ENCODE assay signal across 8 cellular contexts in the genomic region with DNA sequence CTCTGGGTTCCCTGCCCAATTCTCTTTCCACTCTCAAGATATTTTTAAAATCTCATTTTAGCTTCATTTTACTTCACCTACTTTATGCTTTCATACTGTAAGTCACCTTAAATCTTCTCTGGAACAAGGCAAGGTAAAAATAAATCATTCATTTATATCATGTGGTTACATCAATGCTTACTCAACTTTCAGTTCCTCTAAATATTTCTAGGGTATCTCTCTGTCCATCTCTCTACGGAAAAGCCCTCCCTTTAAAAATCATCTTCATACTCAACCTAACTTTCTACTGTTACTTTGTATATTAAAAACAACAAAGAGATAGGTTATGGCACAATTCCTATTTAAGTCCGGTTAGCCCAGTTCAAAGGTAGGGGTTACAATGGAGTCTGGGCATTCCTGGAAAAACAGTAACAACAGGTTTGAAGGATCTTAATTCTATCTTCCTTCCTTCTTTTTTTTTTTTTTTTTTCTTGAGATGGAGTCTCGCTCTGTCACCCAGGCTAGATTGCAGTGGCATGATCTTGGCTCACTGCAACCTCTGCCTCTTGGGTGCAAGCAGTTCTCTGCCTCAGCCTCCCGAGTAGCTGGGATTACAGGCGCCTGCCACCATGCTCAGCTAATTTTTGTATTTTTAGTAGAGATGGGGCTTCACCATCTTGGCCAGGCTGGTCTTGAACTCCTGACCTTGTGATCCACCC.
DNase-seq lines count a peak whose midpoint lies in the region; ATAC-seq and TF ChIP-seq lines count a peak whose summit lies in the region.
"Not testable (repeated sequence)": the region's sequence is repeated elsewhere in the genome, so short reads cannot be mapped to it uniquely, and the experiment has no call there.

No MANE protein-coding gene starts in this region.

- ATAC-seq in GM18907 (IDR thresholded peaks at IDR 0.05; ENCODE audit: unreplicated experiment) (peak; percentile 95), HG02623 (IDR thresholded peaks at IDR 0.05; ENCODE audit: unreplicated experiment) (peak; percentile 89), HG03066 (IDR thresholded peaks at IDR 0.05; ENCODE audit: low read depth, unreplicated experiment) (peak; percentile 93), HG03521 (IDR thresholded peaks at IDR 0.05; ENCODE audit: unreplicated experiment) (peak; percentile 92)

- not testable (repeated sequence) for H4K20me1 ChIP-seq in OCI-LY3 (ENCODE audit: insufficient read depth, low read length)

- peak; percentile 33 for DNase-seq in GM10266 (ENCODE audit: extremely low spot score)
- DNase-seq in GM20000 (ENCODE audit: low spot score): peak; percentile 61
- DNase-seq in immature natural killer cell: not testable (repeated sequence)

- H3K27ac Mint-ChIP-seq in immature natural killer cell: peak overlapping the region in 5 of 6 donors; percentile 5 to 23 (median 10)

- not testable (repeated sequence) for H3K27me3 Mint-ChIP-seq in immature natural killer cell (ENCODE audit: low read depth in 3 of 3)

- H3K4me2 ChIP-seq in OCI-LY3 (ENCODE audit: low read length): peak overlapping the region; percentile 42

- H3K4me1 Mint-ChIP-seq in immature natural killer cell: peaks cover 41 to 83% of the 10 kb centered on the region in 2 donors

- not testable (repeated sequence) for H3K9me3 ChIP-seq in OCI-LY3 (ENCODE audit: insufficient read depth, low read length)

- H3K4me3 Mint-ChIP-seq in immature natural killer cell: not testable (repeated sequence)

- H3K4me1 ChIP-seq in OCI-LY3 (ENCODE audit: low read length): peaks cover 67% of the 10 kb centered on the region

- H3K36me3 Mint-ChIP-seq in immature natural killer cell: not testable (repeated sequence)

- H3K4me3 ChIP-seq in OCI-LY3 (ENCODE audit: low read length): peak overlapping the region; percentile 8

- H2AFZ ChIP-seq in OCI-LY3 (ENCODE audit: low read depth, low read length): not testable (repeated sequence)

- H3K36me3 ChIP-seq in OCI-LY3 (replicated peaks; ENCODE audit: low read depth, low read length): not testable (repeated sequence)

- not testable (repeated sequence) for H3K9ac ChIP-seq in OCI-LY3 (ENCODE audit: low read length)

- not testable (repeated sequence) for TF ChIP-seq CTCF in GM10266 (IDR thresholded peaks at IDR 0.05; ENCODE audit: control insufficient read depth, insufficient read depth, low read depth, missing control alignments); GM20000 (IDR thresholded peaks at IDR 0.05; ENCODE audit: extremely low read depth, missing control alignments); OCI-LY3 (IDR thresholded peaks at IDR 0.05; ENCODE audit: low read depth, low read length)

- H3K9me3 Mint-ChIP-seq in immature natural killer cell: not testable (repeated sequence)

- H3K27me3 ChIP-seq in OCI-LY3 (ENCODE audit: low read depth, low read length): not testable (repeated sequence)

- not testable (repeated sequence) for H3K79me2 ChIP-seq in OCI-LY3 (ENCODE audit: low read length)

- H3K27ac ChIP-seq in OCI-LY3 (ENCODE audit: low read length): peak overlapping the region; percentile 53
